In the genomic region with DNA sequence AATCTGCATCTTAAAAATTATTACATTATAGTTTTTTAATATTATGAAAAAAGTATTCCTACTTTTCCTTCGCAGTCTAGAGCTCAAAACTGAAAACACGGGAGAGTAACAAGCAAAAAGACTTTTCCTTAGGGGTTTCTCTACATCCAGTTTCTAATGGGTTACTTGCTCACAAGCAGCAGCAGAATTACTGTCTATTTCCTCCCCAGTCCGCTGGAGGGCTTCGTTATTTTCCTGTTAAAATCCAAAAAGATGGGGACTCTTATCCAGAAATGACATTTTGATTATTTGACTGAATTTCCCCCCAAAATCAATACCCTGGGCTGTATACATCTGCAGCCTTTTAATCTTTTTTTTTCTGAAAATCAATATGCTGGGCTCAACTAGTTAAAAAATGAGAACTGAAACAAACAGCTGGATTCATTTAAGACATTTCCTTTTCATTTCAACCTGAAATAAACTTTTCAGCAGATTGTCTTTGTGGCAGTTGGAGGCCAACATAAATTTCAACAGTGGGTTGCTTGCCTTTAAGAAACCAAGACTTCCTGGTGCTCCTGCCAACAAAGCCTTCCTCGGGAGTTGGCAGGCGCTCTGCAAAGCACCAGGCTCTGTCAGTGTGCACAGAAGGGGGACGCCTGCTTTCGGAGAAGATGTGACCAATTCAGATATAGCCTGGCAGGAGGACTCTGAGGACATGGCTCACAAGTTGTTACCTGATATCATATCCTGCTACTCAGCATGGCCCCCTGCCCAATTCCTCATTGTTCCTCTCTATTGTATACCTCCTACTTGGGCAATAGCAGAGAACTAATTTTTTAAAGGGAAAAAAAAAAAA, we compare ENCODE assay signal across 8 cellular contexts.
DNase-seq lines count a peak whose midpoint lies in the region; ATAC-seq and TF ChIP-seq lines count a peak whose summit lies in the region.

No MANE protein-coding gene starts in this region.

- no peaks in the 10 kb centered on the region for H4K20me1 ChIP-seq in OCI-LY7 (ENCODE audit: insufficient read depth, low read length)

- peak overlapping the region; percentile 59; the same call in 1 of the 2 replicates for H2AFZ ChIP-seq in OCI-LY7 (ENCODE audit: low read length)

- H3K27ac Mint-ChIP-seq in activated naive CD8-positive, alpha-beta T cell treated with anti-CD3 and anti-CD28 coated beads, Interleukin-2, amount 10 ng/mL, durations not matched to agents 7 days and 5 days = peak overlapping the region; percentile 55
- H3K27ac Mint-ChIP-seq in activated naive CD8-positive, alpha-beta T cell treated with anti-CD3 and anti-CD28 coated beads for 36 hours = no peak overlapping the region
- H3K27ac Mint-ChIP-seq in mesothelial cell of epicardium = no peak overlapping the region

- intact Hi-C loops in OCI-LY7 (cut with micrococcal nuclease; ENCODE audit: unreplicated experiment) = loop anchor here (1.0 to 5.0 kb wide), 4 partner anchors 9 to 169 kb away; no protein-coding TSS in a partner anchor

- no peak for ATAC-seq in activated naive CD8-positive, alpha-beta T cell treated with anti-CD3 and anti-CD28 coated beads, Interleukin-2, amount 10 ng/mL, durations not matched to agents 7 days and 5 days (ENCODE audit: low read depth)
- ATAC-seq in HG03095 (IDR thresholded peaks at IDR 0.05; ENCODE audit: unreplicated experiment) = peak; percentile 81

- H3K27me3 Mint-ChIP-seq in activated naive CD8-positive, alpha-beta T cell treated with anti-CD3 and anti-CD28 coated beads, Interleukin-2, amount 10 ng/mL, durations not matched to agents 7 days and 5 days = no peaks in the 10 kb centered on the region
- H3K27me3 Mint-ChIP-seq in activated naive CD8-positive, alpha-beta T cell treated with anti-CD3 and anti-CD28 coated beads for 36 hours = no peaks in the 10 kb centered on the region
- H3K27me3 Mint-ChIP-seq in mesothelial cell of epicardium (ENCODE audit: low read depth) = no peaks in the 10 kb centered on the region

- DNase-seq in activated naive CD8-positive, alpha-beta T cell treated with anti-CD3 and anti-CD28 coated beads, Interleukin-2, amount 10 ng/mL, durations not matched to agents 7 days and 5 days = no peak
- no peak for DNase-seq in activated naive CD8-positive, alpha-beta T cell treated with anti-CD3 and anti-CD28 coated beads for 36 hours
- DNase-seq in OCI-LY7 (ENCODE audit: low spot score) = peak; percentile 94
- DNase-seq in hippocampal formation (lab: John Stamatoyannopoulos, UW) = peak; percentile 53 to 56
- DNase-seq in DMS53 treated with DMSO at 0.1 percent for 48 hours (lab: John Stamatoyannopoulos, UW; ENCODE audit: unreplicated experiment) = no peak
- no peak for DNase-seq in stimulated activated CD4-positive, alpha-beta T cell treated with anti-CD3 and anti-CD28 coated beads, Interleukin-2, amount 100 ng/mL, for 48 hours
- no peak for DNase-seq in mesothelial cell of epicardium (ENCODE audit: low spot score in 2 of 2, unreplicated experiment in 2 of 2)

- TF ChIP-seq CTCF in OCI-LY7 (conservative IDR thresholded peaks at IDR 0.05; ENCODE audit: low read length) (peak; percentile 37; the same call in 1 of the 2 replicates), mesothelial cell of epicardium (IDR thresholded peaks at IDR 0.05; ENCODE audit: unreplicated experiment) (no peak)

- H3K4me1 ChIP-seq in OCI-LY7 (ENCODE audit: insufficient read depth, low read length, poor library complexity, severe bottlenecking) = peaks cover 73% of the 10 kb centered on the region

- peak overlapping the region; percentile 45 for H3K4me3 ChIP-seq in OCI-LY7 (ENCODE audit: low read depth, low read length, poor library complexity, severe bottlenecking)

- no peaks in the 10 kb centered on the region for H3K9me2 ChIP-seq in OCI-LY7 (ENCODE audit: insufficient read depth, low read length)

- peaks cover 22% of the 10 kb centered on the region for H3K9me3 ChIP-seq in OCI-LY7 (ENCODE audit: low read length)

- CTCF ChIA-PET in OCI-LY7 (lab: Charles Lee; ENCODE audit: unreplicated experiment) = no interaction called here

- peaks cover 21% of the 10 kb centered on the region for H3K36me3 Mint-ChIP-seq in activated naive CD8-positive, alpha-beta T cell treated with anti-CD3 and anti-CD28 coated beads, Interleukin-2, amount 10 ng/mL, durations not matched to agents 7 days and 5 days
- H3K36me3 Mint-ChIP-seq in activated naive CD8-positive, alpha-beta T cell treated with anti-CD3 and anti-CD28 coated beads for 36 hours = peaks cover 13% of the 10 kb centered on the region
- peaks cover 2% of the 10 kb centered on the region for H3K36me3 Mint-ChIP-seq in mesothelial cell of epicardium

- H3K9me3 Mint-ChIP-seq in activated naive CD8-positive, alpha-beta T cell treated with anti-CD3 and anti-CD28 coated beads, Interleukin-2, amount 10 ng/mL, durations not matched to agents 7 days and 5 days = no peaks in the 10 kb centered on the region
- peaks cover 2% of the 10 kb centered on the region for H3K9me3 Mint-ChIP-seq in activated naive CD8-positive, alpha-beta T cell treated with anti-CD3 and anti-CD28 coated beads for 36 hours
- H3K9me3 Mint-ChIP-seq in mesothelial cell of epicardium = peaks cover 8% of the 10 kb centered on the region

- peak overlapping the region; percentile 67 for H3K4me2 ChIP-seq in OCI-LY7 (ENCODE audit: low read length)

- no peak overlapping the region for H3K4me3 Mint-ChIP-seq in activated naive CD8-positive, alpha-beta T cell treated with anti-CD3 and anti-CD28 coated beads, Interleukin-2, amount 10 ng/mL, durations not matched to agents 7 days and 5 days
- no peak overlapping the region for H3K4me3 Mint-ChIP-seq in activated naive CD8-positive, alpha-beta T cell treated with anti-CD3 and anti-CD28 coated beads for 36 hours
- no peak overlapping the region for H3K4me3 Mint-ChIP-seq in mesothelial cell of epicardium

- peak overlapping the region; percentile 97 for H3K27ac ChIP-seq in OCI-LY7 (ENCODE audit: low read depth, low read length, poor library complexity, severe bottlenecking)

- no peaks in the 10 kb centered on the region for H3K79me2 ChIP-seq in OCI-LY7 (ENCODE audit: insufficient read depth, low read depth, low read length)

- no TSS peak for BruUV-seq in OCI-LY7 (replicated peaks; lab: Mats Ljungman, UMichigan)

- H3K4me1 Mint-ChIP-seq in activated naive CD8-positive, alpha-beta T cell treated with anti-CD3 and anti-CD28 coated beads, Interleukin-2, amount 10 ng/mL, durations not matched to agents 7 days and 5 days = peaks cover 14% of the 10 kb centered on the region
- peaks cover 29% of the 10 kb centered on the region for H3K4me1 Mint-ChIP-seq in activated naive CD8-positive, alpha-beta T cell treated with anti-CD3 and anti-CD28 coated beads for 36 hours
- H3K4me1 Mint-ChIP-seq in mesothelial cell of epicardium = peaks cover 23% of the 10 kb centered on the region

- peaks cover 21% of the 10 kb centered on the region for H3K36me3 ChIP-seq in OCI-LY7 (ENCODE audit: insufficient read depth, low read length)

- POLR2A ChIA-PET in activated naive CD8-positive, alpha-beta T cell treated with anti-CD3 and anti-CD28 coated beads, Interleukin-2, amount 10 ng/mL, durations not matched to agents 7 days and 5 days (lab: Charles Lee) = interaction anchor here (0.7 kb wide), 1 partner anchor 20 kb away, joined by 3 read pairs; no protein-coding TSS in a partner anchor
- POLR2A ChIA-PET in OCI-LY7 (lab: Charles Lee) = interaction anchor here (0.6 to 3.3 kb wide), 8 partner anchors 9 to 1448 kb away, joined by 3 to 9 read pairs (median 5); no protein-coding TSS in a partner anchor

Comparison
In these comparisons a context has a peak if more than half of its experiments do, and no peak if none do; other contexts are left out.
1. DNase-seq: peak in OCI-LY7 (single experiment) and hippocampal formation (2 of 2); none in activated naive CD8-positive, alpha-beta T cell treated with anti-CD3 and anti-CD28 coated beads, Interleukin-2, amount 10 ng/mL, durations not matched to agents 7 days and 5 days (single experiment), activated naive CD8-positive, alpha-beta T cell treated with anti-CD3 and anti-CD28 coated beads for 36 hours (single experiment), DMS53 treated with DMSO at 0.1 percent for 48 hours (single experiment), stimulated activated CD4-positive, alpha-beta T cell treated with anti-CD3 and anti-CD28 coated beads, Interleukin-2, amount 100 ng/mL, for 48 hours (0 of 2) and mesothelial cell of epicardium (0 of 2).